Comparison of ENCODE assay signal across 18 cellular contexts in the genomic region with DNA sequence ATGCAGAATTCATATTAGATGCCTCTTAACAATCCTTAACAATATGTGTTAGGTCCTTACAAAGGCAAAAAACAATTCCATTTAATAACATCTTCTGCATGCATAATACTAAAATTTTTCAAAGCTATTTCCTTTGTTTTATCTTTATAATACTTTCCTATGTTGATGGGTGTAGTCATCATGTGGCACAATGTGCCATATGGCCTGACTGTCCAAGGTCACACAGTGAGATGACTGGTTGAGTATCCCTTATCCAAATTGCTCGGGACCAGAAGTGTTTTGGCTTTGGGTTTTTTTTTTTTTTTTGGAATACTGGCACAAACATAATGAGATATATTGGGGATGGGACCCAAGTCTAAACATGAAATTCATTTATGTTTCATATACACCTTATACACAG.
DNase-seq lines count a peak whose midpoint lies in the region; ATAC-seq and TF ChIP-seq lines count a peak whose summit lies in the region.
"Had no signal": no experiment of that assay in that cellular context is flagged by ENCODE, and none has a peak within 500 bp of the region (broad histone marks: within the 10 kb centered on the region; RNA-seq: fewer than 3 reads in every experiment).

No MANE protein-coding gene starts in this region.

- no peaks in the 10 kb centered on the region for H3K36me3 ChIP-seq in left ventricle myocardium inferior
- H3K36me3 ChIP-seq: BLaER1 treated with 17β-estradiol and CSF1 and Interleukin-3, amounts not matched to agents 10 nM and 100 nM had no signal

- in situ Hi-C loops in G401 (cut with HindIII; ENCODE audit: low sequenced_read_pairs) = no loop called here

- intact Hi-C loops in Right ventricle myocardium superior (cut with DNase I) = no loop called here
- intact Hi-C loops in left ventricle myocardium inferior (cut with micrococcal nuclease) = no loop called here
- intact Hi-C loops in left colon (cut with DNase I, micrococcal nuclease) = no loop called here

- H3K27me3 ChIP-seq in left ventricle myocardium inferior (ENCODE audit: low read depth) = no peaks in the 10 kb centered on the region
- H3K27me3 ChIP-seq: BLaER1 treated with 17β-estradiol and CSF1 and Interleukin-3, amounts not matched to agents 10 nM and 100 nM had no signal

- no peak overlapping the region for H3K4me3 ChIP-seq in left ventricle myocardium inferior
- H3K4me3 ChIP-seq: A549; BLaER1 treated with 17β-estradiol and CSF1 and Interleukin-3, amounts not matched to agents 10 nM and 100 nM; GM12878 had no signal

- DNase-seq in Right ventricle myocardium superior = no peak
- DNase-seq in left ventricle myocardium inferior = no peak
- DNase-seq in G401 (ENCODE audit: low spot score) = peak; percentile 25
- DNase-seq in left colon = no peak
- no peak for DNase-seq in NCI-H1092 (lab: John Stamatoyannopoulos, UW)
- no peak for DNase-seq in GM20000 (ENCODE audit: low spot score)
- DNase-seq: AML-193; Caco-2; Calu3; CD4-positive, alpha-beta T cell; CD8-positive, alpha-beta T cell; DMS79 treated with DMSO at 0.1 percent for 48 hours; GDM1 had no signal

- ATAC-seq in Right ventricle myocardium superior (ENCODE audit: poor library complexity) (peak; percentile 48), left colon (peak; percentile 65)
- ATAC-seq: A549; CD8-positive, alpha-beta T cell; GM12878 had no signal

- H3K4me1 ChIP-seq in left ventricle myocardium inferior = peaks cover 57% of the 10 kb centered on the region
- H3K4me1 ChIP-seq: A549, Caco-2 had no signal

- H3K27ac ChIP-seq in left ventricle myocardium inferior (replicated peaks) = no peak overlapping the region
- H3K27ac ChIP-seq: 22Rv1; A549; BLaER1 treated with 17β-estradiol and CSF1 and Interleukin-3, amounts not matched to agents 10 nM and 100 nM; C4-2B had no signal

- no peaks in the 10 kb centered on the region for H3K9me3 ChIP-seq in left ventricle myocardium inferior (replicated peaks)
- H3K9me3 ChIP-seq: A549; BLaER1 treated with 17β-estradiol and CSF1 and Interleukin-3, amounts not matched to agents 10 nM and 100 nM; Caco-2 had no signal

- TF ChIP-seq CTCF in left ventricle myocardium inferior (IDR thresholded peaks at IDR 0.05; ENCODE audit: borderline replicate concordance) (no peak), GM20000 (IDR thresholded peaks at IDR 0.05; ENCODE audit: extremely low read depth, missing control alignments) (no peak)
